In the genomic region with DNA sequence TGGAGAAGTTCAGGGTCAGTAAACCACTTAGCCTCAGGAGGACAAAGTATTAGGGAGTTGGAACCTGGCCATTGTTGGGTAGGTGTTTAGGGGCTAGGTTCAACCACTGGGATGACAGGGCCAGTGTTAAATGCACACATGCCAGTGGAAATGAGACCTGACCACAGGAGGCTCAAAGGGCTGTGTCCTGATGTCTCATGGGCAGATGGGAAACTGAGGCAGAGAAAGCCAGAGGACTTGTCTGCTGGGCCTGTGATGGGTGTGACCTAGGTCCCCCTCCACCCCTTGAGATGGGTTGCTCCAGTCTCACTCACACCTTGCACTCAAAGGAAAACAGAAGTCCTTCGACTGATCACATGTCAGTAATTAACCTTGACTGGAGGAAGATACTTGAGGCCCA, we compare ENCODE assay signal across 31 cellular contexts.
"Had no signal": no experiment of that assay in that cellular context is flagged by ENCODE, and none has a peak within 500 bp of the region (broad histone marks: within the 10 kb centered on the region; RNA-seq: fewer than 3 reads in every experiment).

No MANE protein-coding gene starts in this region.

- H3K27ac Mint-ChIP-seq: mesothelial cell of epicardium, naive B cell, type B pancreatic cell had no signal

- ATAC-seq: esophagus mucosa; gastrocnemius medialis; heart left ventricle; left cardiac atrium; left lung; mucosa of descending colon; natural killer cell treated with Interleukin-12 subunit alpha and Interleukin-12 subunit beta and Interleukin-15 and Interleukin-18, amount 100 ng/mL, for 72 hours; sciatic nerve had no signal

- H3K9me3 Mint-ChIP-seq: mesothelial cell of epicardium; naive B cell; natural killer cell treated with Interleukin-12 subunit alpha and Interleukin-12 subunit beta and Interleukin-15 and Interleukin-18, amount 100 ng/mL, for 72 hours; neural crest cell; type B pancreatic cell had no signal

- H3K27ac ChIP-seq: colonic mucosa, epithelial cell of prostate, gastrocnemius medialis, heart left ventricle, hepatocyte, left lung, prostate gland, right atrium auricular region, stomach, testis, tibial artery had no signal

- H3K27me3 Mint-ChIP-seq: naive B cell; natural killer cell treated with Interleukin-12 subunit alpha and Interleukin-12 subunit beta and Interleukin-15 and Interleukin-18, amount 100 ng/mL, for 72 hours; type B pancreatic cell had no signal

- H3K4me3 ChIP-seq: colonic mucosa, gastrocnemius medialis, heart left ventricle, hepatocyte, left lung, mucosa of descending colon, prostate gland, right atrium auricular region, smooth muscle cell, stomach, testis, tibial artery had no signal

- H3K4me1 Mint-ChIP-seq: mesothelial cell of epicardium, naive B cell had no signal

- H3K36me3 Mint-ChIP-seq: mesothelial cell of epicardium; naive B cell; natural killer cell treated with Interleukin-12 subunit alpha and Interleukin-12 subunit beta and Interleukin-15 and Interleukin-18, amount 100 ng/mL, for 72 hours; type B pancreatic cell had no signal

- DNase-seq: colonic mucosa; dermis blood vessel endothelial cell; effector CD4-positive, alpha-beta T cell; foreskin fibroblast; gastrocnemius medialis; heart left ventricle; kidney; left cardiac atrium; left lung; mesenchymal stem cell; mucosa of descending colon; naive B cell; stimulated activated CD4-positive, alpha-beta T cell treated with anti-CD3 and anti-CD28 coated beads, Interleukin-12 subunit alpha, Interleukin-12 subunit beta, amount 100 ng/mL, for 4 hours; stimulated activated CD4-positive, alpha-beta T cell treated with anti-CD3 and anti-CD28 coated beads, Interleukin-1b, Interleukin-23, amount 100 ng/mL, for 48 hours; stimulated activated CD4-positive, alpha-beta T cell treated with anti-CD3 and anti-CD28 coated beads, Interleukin-4, amount 100 ng/mL, for 1 hour; stimulated activated CD8-positive, alpha-beta memory T cell treated with anti-CD3 and anti-CD28 coated beads, Interleukin-4, amount 100 ng/mL, for 48 hours; stimulated activated naive CD4-positive, alpha-beta T cell treated with Interleukin-2 at 50 U/mL for 16 hours; stomach; testis; tibial artery had no signal

- H3K27me3 ChIP-seq: colonic mucosa, gastrocnemius medialis, heart left ventricle, hepatocyte, left lung, right atrium auricular region, stomach, testis, tibial artery had no signal

- H3K4me3 Mint-ChIP-seq: mesothelial cell of epicardium; naive B cell; natural killer cell treated with Interleukin-12 subunit alpha and Interleukin-12 subunit beta and Interleukin-15 and Interleukin-18, amount 100 ng/mL, for 72 hours; neural crest cell; type B pancreatic cell had no signal
